17 cellular contexts compared by ENCODE assay signal in genomic region chr2:239200646-239201530, GRCh38.
DNase-seq lines count a peak whose midpoint lies in the region; ATAC-seq and TF ChIP-seq lines count a peak whose summit lies in the region.
"Had no signal": no experiment of that assay in that cellular context is flagged by ENCODE, and none has a peak within 500 bp of the region (broad histone marks: within the 10 kb centered on the region; RNA-seq: fewer than 3 reads in every experiment).

No MANE protein-coding gene starts in this region.

- CTCF ChIA-PET in activated CD4-positive, alpha-beta memory T cell treated with anti-CD3 and anti-CD28 coated beads for 36 hours (lab: Charles Lee) = no interaction called here

- peaks cover 0 to 78% (median 65%) of the 10 kb centered on the region in 4 donors for H3K4me1 ChIP-seq in sigmoid colon

- POLR2A ChIA-PET in activated CD4-positive, alpha-beta memory T cell treated with anti-CD3 and anti-CD28 coated beads for 36 hours (lab: Charles Lee) = no interaction called here

- TF ChIP-seq POLR2A in sigmoid colon (IDR thresholded peaks at IDR 0.05) = no peak

- no peaks in the 10 kb centered on the region for H3K27me3 Mint-ChIP-seq in activated CD4-positive, alpha-beta memory T cell treated with anti-CD3 and anti-CD28 coated beads for 36 hours
- H3K27me3 Mint-ChIP-seq: activated naive CD8-positive, alpha-beta T cell had no signal

- WGBS in sigmoid colon, 2 donors = 92 to 96% methylated on average over 20 of the region's 20 CpGs

- intact Hi-C loops in cardiac septum (cut with DNase I) (no loop called here), Right ventricle myocardium superior (cut with DNase I) (no loop called here), sigmoid colon (cut with DNase I) (no loop called here)
- intact Hi-C loops in activated CD4-positive, alpha-beta memory T cell treated with anti-CD3 and anti-CD28 coated beads for 36 hours (cut with micrococcal nuclease) = no loop called here

- H3K27me3 ChIP-seq in sigmoid colon = no peaks in the 10 kb centered on the region

- H3K9me3 ChIP-seq in sigmoid colon = no peaks in the 10 kb centered on the region

- peaks cover 23% of the 10 kb centered on the region for H3K4me1 Mint-ChIP-seq in activated CD4-positive, alpha-beta memory T cell treated with anti-CD3 and anti-CD28 coated beads for 36 hours (ENCODE audit: low read depth)

- peaks cover 5% of the 10 kb centered on the region for H3K36me3 Mint-ChIP-seq in activated CD4-positive, alpha-beta memory T cell treated with anti-CD3 and anti-CD28 coated beads for 36 hours

- H3K27ac Mint-ChIP-seq in activated CD4-positive, alpha-beta memory T cell treated with anti-CD3 and anti-CD28 coated beads for 36 hours = no peak overlapping the region
- H3K27ac Mint-ChIP-seq: activated naive CD8-positive, alpha-beta T cell; CD8-positive, alpha-beta T cell had no signal

- no peak for ATAC-seq in Right ventricle myocardium superior (ENCODE audit: poor library complexity)
- ATAC-seq in GM18502 (IDR thresholded peaks at IDR 0.05; ENCODE audit: poor library complexity, unreplicated experiment) = no peak
- no peak for ATAC-seq in GM21825 (IDR thresholded peaks at IDR 0.05; ENCODE audit: unreplicated experiment)
- ATAC-seq in HG03039 (IDR thresholded peaks at IDR 0.05; ENCODE audit: unreplicated experiment) = no peak
- ATAC-seq: CD8-positive, alpha-beta T cell had no signal

- no peak for TF ChIP-seq CTCF in sigmoid colon (IDR thresholded peaks at IDR 0.05)

- no peak for TF ChIP-seq EP300 in sigmoid colon (IDR thresholded peaks at IDR 0.05)

- no peak overlapping the region for H3K4me3 Mint-ChIP-seq in activated CD4-positive, alpha-beta memory T cell treated with anti-CD3 and anti-CD28 coated beads for 36 hours
- H3K4me3 Mint-ChIP-seq: activated naive CD8-positive, alpha-beta T cell; CD8-positive, alpha-beta T cell had no signal

- H3K4me3 ChIP-seq in sigmoid colon = no peak overlapping the region

- H3K36me3 ChIP-seq in sigmoid colon = peaks cover 0 to 21% (median 4%) of the 10 kb centered on the region in 4 donors

- H3K9me3 Mint-ChIP-seq in activated CD4-positive, alpha-beta memory T cell treated with anti-CD3 and anti-CD28 coated beads for 36 hours = no peaks in the 10 kb centered on the region
- H3K9me3 Mint-ChIP-seq: CD8-positive, alpha-beta T cell had no signal

- H3K27ac ChIP-seq in sigmoid colon = peak overlapping the region; percentile 50 to 82 (median 74)

- DNase-seq in cardiac septum (ENCODE audit: low spot score) (peak; percentile 49), Right ventricle myocardium superior (no peak), islet precursor cell (peak; percentile 38), sigmoid colon (peak; percentile 63)
- no peak for DNase-seq in activated CD4-positive, alpha-beta memory T cell treated with anti-CD3 and anti-CD28 coated beads for 36 hours
- DNase-seq: activated CD4-positive, alpha-beta T cell treated with anti-CD3 and anti-CD28 coated beads for 4 hours; CD8-positive, alpha-beta T cell; central memory CD4-positive, alpha-beta T cell; mesendoderm; occipital lobe; SHP77 treated with DMSO at 0.1 percent for 48 hours; small intestine; T-helper 9 cell had no signal

Comparison
In these comparisons a context has a peak if more than half of its experiments do, and no peak if none do; other contexts are left out.
1. DNase-seq: peak in cardiac septum (single experiment), islet precursor cell (single experiment) and sigmoid colon (single experiment); none in Right ventricle myocardium superior (single experiment) and activated CD4-positive, alpha-beta memory T cell treated with anti-CD3 and anti-CD28 coated beads for 36 hours (single experiment).